Comparison of ENCODE assay signal across 9 cellular contexts in genomic region chr17:50511058-50511457, GRCh38. TPM values are rescaled to one million over a fixed set of nuclear protein-coding genes. Genes with fewer than 3 reads are reported as not detected.
DNase-seq lines count a peak whose midpoint lies in the region; ATAC-seq and TF ChIP-seq lines count a peak whose summit lies in the region.
"Had no signal": no experiment of that assay in that cellular context is flagged by ENCODE, and none has a peak within 500 bp of the region (broad histone marks: within the 10 kb centered on the region; RNA-seq: fewer than 3 reads in every experiment).

No MANE protein-coding gene starts in this region.

- no peaks in the 10 kb centered on the region for H3K27me3 ChIP-seq in CD4-positive, alpha-beta memory T cell (ENCODE audit: insufficient read depth, low read length)
- no peaks in the 10 kb centered on the region for H3K27me3 ChIP-seq in adrenal gland
- H3K27me3 ChIP-seq in right cardiac atrium (ENCODE audit: control insufficient read depth, insufficient read depth) = no peaks in the 10 kb centered on the region

- no peaks in the 10 kb centered on the region for H3K9me3 Mint-ChIP-seq in CD4-positive, alpha-beta memory T cell

- peaks cover 31% of the 10 kb centered on the region for H3K4me1 ChIP-seq in CD4-positive, alpha-beta memory T cell (ENCODE audit: insufficient read depth, low read length)
- peaks cover 45 to 49% of the 10 kb centered on the region in 2 donors for H3K4me1 ChIP-seq in adrenal gland (replicated peaks in 1 of 2)
- H3K4me1 ChIP-seq in right cardiac atrium (ENCODE audit: control insufficient read depth, insufficient read depth, low read length) = no peaks in the 10 kb centered on the region

- no peak for TF ChIP-seq CTCF in adrenal gland (IDR thresholded peaks at IDR 0.05)

- 14 to 26% (median 24%) methylated on average over 3 of the region's 3 CpGs for WGBS in adrenal gland, 4 donors
- WGBS in right cardiac atrium = 34% methylated on average over 3 of the region's 3 CpGs

- no peaks in the 10 kb centered on the region for H3K27me3 Mint-ChIP-seq in CD4-positive, alpha-beta memory T cell

- H3K9me3 ChIP-seq in CD4-positive, alpha-beta memory T cell (ENCODE audit: control insufficient read depth in 1 of 2, low read length in 2 of 2) = no peaks in the 10 kb centered on the region
- H3K9me3 ChIP-seq in adrenal gland (replicated peaks in 1 of 3) = no peaks in the 10 kb centered on the region
- H3K9me3 ChIP-seq in right cardiac atrium (ENCODE audit: control insufficient read depth, low read length) = no peaks in the 10 kb centered on the region

- peaks cover 19 to 45% (median 32%) of the 10 kb centered on the region in 4 donors for H3K4me1 Mint-ChIP-seq in CD4-positive, alpha-beta memory T cell

- H3K27ac ChIP-seq in CD4-positive, alpha-beta memory T cell (ENCODE audit: low read depth, low read length) = peak overlapping the region; percentile 13
- H3K27ac ChIP-seq in adrenal gland (peak overlapping the region; percentile 81 to 88 (median 84)), right cardiac atrium (ENCODE audit: low read length) (no peak overlapping the region)

- no peaks in the 10 kb centered on the region for H3K36me3 ChIP-seq in CD4-positive, alpha-beta memory T cell (ENCODE audit: insufficient read depth, low read length)
- H3K36me3 ChIP-seq in adrenal gland (replicated peaks in 1 of 2) = no peaks in the 10 kb centered on the region

- H3K27ac Mint-ChIP-seq in CD4-positive, alpha-beta memory T cell = peak overlapping the region; percentile 30 to 90 (median 74)

- H3K36me3 Mint-ChIP-seq in CD4-positive, alpha-beta memory T cell = peaks cover 0 to 3% of the 10 kb centered on the region in 2 donors

- ATAC-seq in GM19467 (IDR thresholded peaks at IDR 0.05; ENCODE audit: unreplicated experiment) = peak; percentile 60
- peak; percentile 64 for ATAC-seq in HG03469 (IDR thresholded peaks at IDR 0.05; ENCODE audit: unreplicated experiment)
- no peak for ATAC-seq in right cardiac atrium

- CTCF ChIA-PET in CD4-positive, alpha-beta memory T cell (lab: Charles Lee; ENCODE audit: partially characterized antibody) = interaction anchor here (1.0 to 1.3 kb wide), 3 partner anchors 8 to 32 kb away, joined by 3 to 7 read pairs (median 3); no protein-coding TSS in a partner anchor

- H3K4me3 Mint-ChIP-seq in CD4-positive, alpha-beta memory T cell = peak overlapping the region; percentile 45 to 84 (median 69)

- no peak overlapping the region for H3K4me3 ChIP-seq in CD4-positive, alpha-beta memory T cell (ENCODE audit: low read length in 2 of 2)
- peak overlapping the region in 1 of 4 donors; percentile 12 for H3K4me3 ChIP-seq in adrenal gland
- H3K4me3 ChIP-seq in right cardiac atrium (ENCODE audit: low read length) = no peak overlapping the region

- DNase-seq in CD4-positive, alpha-beta memory T cell = peak; percentile 41 to 79 (median 57)
- DNase-seq in adrenal gland (peak in 6 of 7 donors; percentile 36 to 71 (median 50)), NAMALWA (ENCODE audit: low spot score) (no peak), right cardiac atrium (no peak), erythroblast (lab: John Stamatoyannopoulos, UW) (no peak)
- peak; percentile 69 for DNase-seq in stimulated activated CD8-positive, alpha-beta memory T cell treated with anti-CD3 and anti-CD28 coated beads, Interleukin-4, amount 100 ng/mL, for 48 hours

- POLR2A ChIA-PET in CD4-positive, alpha-beta memory T cell (lab: Charles Lee; ENCODE audit: partially characterized antibody) = interaction anchor here (0.9 to 1.4 kb wide), 4 partner anchors 9 to 32 kb away, joined by 3 to 4 read pairs (median 4); no protein-coding TSS in a partner anchor

- intact Hi-C loops in CD4-positive, alpha-beta memory T cell (cut with micrococcal nuclease) = no loop called here
- intact Hi-C loops in adrenal gland (cut with DNase I) = no loop called here
- intact Hi-C loops in right cardiac atrium (cut with DNase I) = no loop called here

- TF ChIP-seq POLR2A in adrenal gland (IDR thresholded peaks at IDR 0.05) (peak in 1 of 2 donors; percentile 47), erythroblast (IDR thresholded peaks at IDR 0.05; ENCODE audit: low read length) (no peak)

RNA-seq across cellular contexts. Expression of gene MYCBPAP, which starts 2.8 kb away (rescaled TPM):
- total RNA-seq in CD4-positive, alpha-beta memory T cell = 1 to 10 TPM; 5.3 to 6.8 TPM
- polyA plus RNA-seq in CD4-positive, alpha-beta memory T cell = under 1 TPM in 1 of 2 donors, not detected in 1; 0.24 TPM
- 1 to 10 TPM in 6 of 8 donors, under 1 TPM in 1, not detected in 1; 0.12 to 8.9 (median 2.3) TPM for total RNA-seq in adrenal gland
- 1 to 10 TPM in 2 of 3 donors, under 1 TPM in 1; 0.27 to 4.4 (median 2.2) TPM for polyA plus RNA-seq in adrenal gland
- 1 to 10 TPM in 2 of 4 donors, under 1 TPM in 2; 0.57 to 1.9 (median 0.95) TPM for total RNA-seq in right cardiac atrium
- polyA plus RNA-seq in right cardiac atrium = 0.88 TPM

RNA-seq across cellular contexts. Expression of gene EPN3, which starts 21.5 kb away (rescaled TPM):
- not detected for total RNA-seq in CD4-positive, alpha-beta memory T cell
- not detected for polyA plus RNA-seq in CD4-positive, alpha-beta memory T cell
- total RNA-seq in adrenal gland (10 to 100 TPM in 7 of 8 donors, 1 to 10 TPM in 1; 1.7 to 96.1 (median 38.2) TPM), right cardiac atrium (10 to 100 TPM in 3 of 4 donors, 1 to 10 TPM in 1; 5.4 to 31.5 (median 27.3) TPM)
- polyA plus RNA-seq in adrenal gland (10 to 100 TPM in 2 of 3 donors, 1 to 10 TPM in 1; 1.2 to 32.3 (median 10.5) TPM), right cardiac atrium (22.6 TPM)

RNA-seq across cellular contexts. Expression of gene RSAD1, which starts 32.4 kb away (rescaled TPM):
- total RNA-seq in CD4-positive, alpha-beta memory T cell = 10 to 100 TPM; 81.1 to 86.0 TPM
- polyA plus RNA-seq in CD4-positive, alpha-beta memory T cell = 10 to 100 TPM; 58.3 to 72.8 TPM
- 10 to 100 TPM; 28.4 to 77.3 (median 51.8) TPM for total RNA-seq in adrenal gland
- polyA plus RNA-seq in adrenal gland = 10 to 100 TPM; 31.6 to 69.0 (median 60.5) TPM
- 10 to 100 TPM; 27.8 to 38.5 (median 32.3) TPM for total RNA-seq in right cardiac atrium
- 23.9 TPM for polyA plus RNA-seq in right cardiac atrium

RNA-seq across cellular contexts. Expression of gene SPATA20, which starts 35.9 kb away (rescaled TPM):
- total RNA-seq in CD4-positive, alpha-beta memory T cell = 10 to 100 TPM; 13.3 to 14.1 TPM
- 1 to 10 TPM; 5.4 to 7.3 TPM for polyA plus RNA-seq in CD4-positive, alpha-beta memory T cell
- total RNA-seq in adrenal gland (100 to 1,000 TPM in 7 of 8 donors, 10 to 100 TPM in 1; 78.9 to 205 (median 169) TPM), right cardiac atrium (10 to 100 TPM; 45.9 to 71.8 (median 52.6) TPM)
- polyA plus RNA-seq in adrenal gland (100 to 1,000 TPM in 2 of 3 donors, 10 to 100 TPM in 1; 12.7 to 246 (median 150) TPM), right cardiac atrium (58.1 TPM)

RNA-seq across cellular contexts. Expression of gene CHAD, which starts 42.4 kb away (rescaled TPM):
- not detected for total RNA-seq in CD4-positive, alpha-beta memory T cell
- polyA plus RNA-seq in CD4-positive, alpha-beta memory T cell = under 1 TPM in 1 of 2 donors, not detected in 1; 0.64 TPM
- 10 to 100 TPM in 2 of 8 donors, 1 to 10 TPM in 6; 2.6 to 26.6 (median 6.3) TPM for total RNA-seq in adrenal gland
- 10 to 100 TPM in 2 of 3 donors, 1 to 10 TPM in 1; 7.2 to 11.1 (median 10.9) TPM for polyA plus RNA-seq in adrenal gland
- total RNA-seq in right cardiac atrium = 1 to 10 TPM in 1 of 4 donors, under 1 TPM in 3; 0.34 to 1.1 (median 0.53) TPM
- 0.57 TPM for polyA plus RNA-seq in right cardiac atrium
- total RNA-seq: pulmonary artery endothelial cell had no signal

Comparison
In these comparisons a context has a peak if more than half of its experiments do, and no peak if none do; other contexts are left out.
1. DNase-seq: peak in CD4-positive, alpha-beta memory T cell (5 of 5), adrenal gland (6 of 7) and stimulated activated CD8-positive, alpha-beta memory T cell treated with anti-CD3 and anti-CD28 coated beads, Interleukin-4, amount 100 ng/mL, for 48 hours (single experiment); none in NAMALWA (single experiment), right cardiac atrium (0 of 3) and erythroblast (0 of 2).
2. ATAC-seq: peak in GM19467 (single experiment) and HG03469 (single experiment); none in right cardiac atrium (0 of 2).